Comparison of ENCODE assay signal across 38 cellular contexts in genomic region chr4:146207410-146207809, GRCh38. TPM values are rescaled to one million over a fixed set of nuclear protein-coding genes. Genes with fewer than 3 reads are reported as not detected.
"Had no signal": no experiment of that assay in that cellular context is flagged by ENCODE, and none has a peak within 500 bp of the region (broad histone marks: within the 10 kb centered on the region; RNA-seq: fewer than 3 reads in every experiment).

No MANE protein-coding gene starts in this region.

- H3K4me3 ChIP-seq: MG63 had no signal

- H3K27ac ChIP-seq: KMS-11 had no signal

- H3K36me3 ChIP-seq: MG63 had no signal

- H3K4me2 ChIP-seq: KMS-11 had no signal

- H3K9me3 ChIP-seq: MG63 had no signal

- DNase-seq: Karpas-422, Kasumi-1, MG63, MM.1S, MV-4-11, NCI-H1048, NCI-H1092, NCI-H1092 treated with DMSO at 0.1 percent for 48 hours, NCI-H1105, NCI-H1105 treated with DMSO at 0.1 percent for 48 hours, NCI-H1417, NCI-H1417 treated with DMSO at 0.1 percent for 48 hours, NCI-H1436, NCI-H1436 treated with DMSO at 0.1 percent for 48 hours, NCI-H146, NCI-H1694, NCI-H1694 treated with DMSO at 0.1 percent for 48 hours, NCI-H187, NCI-H187 treated with DMSO at 0.1 percent for 48 hours, NCI-H1930, NCI-H2029, NCI-H2029 treated with DMSO at 0.1 percent for 48 hours, NCI-H2081, NCI-H2081 treated with DMSO at 0.1 percent for 48 hours, NCI-H2107, NCI-H2171, NCI-H2171 treated with DMSO at 0.1 percent for 48 hours, NCI-H2227 treated with DMSO at 0.1 percent for 48 hours, NCI-H226, NCI-H345, NCI-H446, NCI-H446 treated with DMSO at 0.1 percent for 48 hours, NCI-H510A had no signal

- H3K27me3 ChIP-seq: MG63 had no signal

- H3K9ac ChIP-seq: KMS-11 had no signal

RNA-seq across cellular contexts. Expression of gene REELD1, which starts 6.9 kb away (rescaled TPM):
- total RNA-seq: LHCN-M2, M059J, MCF 10A, NCI-H460 had no signal
